Comparison of ENCODE assay signal across 8 cellular contexts in genomic region chr10:69801094-69801433, GRCh38. TPM values are rescaled to one million over a fixed set of nuclear protein-coding genes. Genes with fewer than 3 reads are reported as not detected.
DNase-seq lines count a peak whose midpoint lies in the region; ATAC-seq and TF ChIP-seq lines count a peak whose summit lies in the region.

No MANE protein-coding gene starts in this region.

- H3K4me1 ChIP-seq in heart left ventricle, result peaks cover 0 to 27% (median 11%) of the 10 kb centered on the region in 12 donors

- intact Hi-C loops in heart left ventricle (cut with DNase I), result loop anchor here in 8 of 10 donors (2.0 to 10.0 kb wide), 8 partner anchors 68 to 159 kb away; no protein-coding TSS in a partner anchor
- intact Hi-C loops in sciatic nerve (cut with DNase I), result no loop called here

- TF ChIP-seq CTCF in heart left ventricle (IDR thresholded peaks at IDR 0.05), result peak; percentile 25 to 67 (median 50)

- WGBS in heart left ventricle, 4 donors, result 15 to 19% (median 16%) methylated on average over 8 of the region's 8 CpGs

- H3K27me3 ChIP-seq in heart left ventricle, result peaks cover 0 to 35% (median 4%) of the 10 kb centered on the region in 9 donors

- TF ChIP-seq POLR2A in heart left ventricle (IDR thresholded peaks at IDR 0.05), result no peak

- H3K36me3 ChIP-seq in heart left ventricle, result no peaks in the 10 kb centered on the region

- peak overlapping the region in 7 of 12 donors; percentile 10 to 72 (median 46) for H3K27ac ChIP-seq in heart left ventricle

- peak overlapping the region; percentile 35 to 67 (median 56) for H3K4me3 ChIP-seq in heart left ventricle

- DNase-seq in NCI-H146 (lab: John Stamatoyannopoulos, UW) (peak; percentile 11), NCI-H146 treated with DMSO at 0.1 percent for 48 hours (lab: John Stamatoyannopoulos, UW; ENCODE audit: unreplicated experiment) (no peak), NCI-H1105 treated with DMSO at 0.1 percent for 48 hours (lab: John Stamatoyannopoulos, UW) (peak; percentile 22), heart left ventricle (peak in 4 of 5 donors; percentile 45 to 60 (median 54)), sciatic nerve (ENCODE audit: low spot score) (peak; percentile 63)
- peak; percentile 61 to 68 for DNase-seq in activated T-cell treated with anti-CD3 and anti-CD28 coated beads, Interleukin-2, amount 50 U/mL, for 48 hours

- ATAC-seq in heart left ventricle (peak in 3 of 4 donors; percentile 48 to 75 (median 73)), sciatic nerve (peak; percentile 21), GM18498 (IDR thresholded peaks at IDR 0.05; ENCODE audit: unreplicated experiment) (no peak), HG02884 (IDR thresholded peaks at IDR 0.05; ENCODE audit: unreplicated experiment) (no peak)

- peaks cover 0 to 1% (median 0%) of the 10 kb centered on the region in 12 donors for H3K9me3 ChIP-seq in heart left ventricle

RNA-seq across cellular contexts. Expression of gene COL13A1, which starts 0.6 kb away (rescaled TPM):
- 1 to 10 TPM; 1.0 to 4.0 (median 1.7) TPM for total RNA-seq in heart left ventricle
- polyA plus RNA-seq in heart left ventricle, result 1 to 10 TPM; 1.2 to 2.0 TPM
- total RNA-seq in sciatic nerve, result 1.0 TPM

Comparison
In these comparisons a context has a peak if more than half of its experiments do, and no peak if none do; other contexts are left out.
1. ATAC-seq: peak in heart left ventricle (3 of 4) and sciatic nerve (single experiment); none in GM18498 (single experiment) and HG02884 (single experiment).